27 cellular contexts compared by ENCODE assay signal in genomic region chr1:243799908-243800307, GRCh38. TPM values are rescaled to one million over a fixed set of nuclear protein-coding genes. Genes with fewer than 3 reads are reported as not detected.
DNase-seq lines count a peak whose midpoint lies in the region; ATAC-seq, FAIRE-seq and TF ChIP-seq lines count a peak whose summit lies in the region.
"Had no signal": no experiment of that assay in that cellular context is flagged by ENCODE, and none has a peak within 500 bp of the region (broad histone marks: within the 10 kb centered on the region; RNA-seq: fewer than 3 reads in every experiment).

No MANE protein-coding gene starts in this region.

- intact Hi-C loops in natural killer cell (cut with micrococcal nuclease): no loop called here

- H3K9me3 Mint-ChIP-seq in natural killer cell treated with Interleukin-12 subunit alpha and Interleukin-12 subunit beta and Interleukin-15 and Interleukin-18, amount 100 ng/mL, for 72 hours: no peaks in the 10 kb centered on the region
- no peaks in the 10 kb centered on the region for H3K9me3 Mint-ChIP-seq in natural killer cell
- no peaks in the 10 kb centered on the region for H3K9me3 Mint-ChIP-seq in astrocyte (ENCODE audit: unreplicated experiment)
- no peaks in the 10 kb centered on the region for H3K9me3 Mint-ChIP-seq in activated CD4-positive, alpha-beta T cell treated with anti-CD3 and anti-CD28 coated beads, Interleukin-2, amount 10 ng/mL, durations not matched to agents 7 days and 5 days
- H3K9me3 Mint-ChIP-seq: activated T-helper 2 cell treated with anti-CD3 and anti-CD28 coated beads, Interferon-gamma antibody, Interleukin-2, Interleukin-4, amounts not matched to agents 10 μg/mL and 5 μg/mL and 100 μg/mL, durations not matched to agents 14 hours and 24 hours and 36 hours; stimulated activated effector memory CD8-positive, alpha-beta T cell treated with anti-CD3 and anti-CD28 coated beads, Interleukin-12 subunit alpha, Interleukin-12 subunit beta, amount 100 ng/mL, for 72 hours; T-helper 1 cell treated with Interleukin-12 subunit alpha and Interleukin-12 subunit beta and Interleukin-4 antibody, amounts not matched to agents 30 μg/mL and 1 μg/mL, for 36 hours had no signal

- CTCF ChIA-PET in activated CD4-positive, alpha-beta T cell treated with anti-CD3 and anti-CD28 coated beads, Interleukin-2, amount 10 ng/mL, durations not matched to agents 7 days and 5 days (lab: Charles Lee): no interaction called here

- peaks cover 32 to 45% of the 10 kb centered on the region in 2 donors for H3K4me1 Mint-ChIP-seq in natural killer cell treated with Interleukin-12 subunit alpha and Interleukin-12 subunit beta and Interleukin-15 and Interleukin-18, amount 100 ng/mL, for 72 hours (ENCODE audit: low read depth in 2 of 2)
- peaks cover 28 to 39% of the 10 kb centered on the region in 2 donors for H3K4me1 Mint-ChIP-seq in natural killer cell
- H3K4me1 Mint-ChIP-seq in astrocyte (ENCODE audit: low read depth, unreplicated experiment): peaks cover 21% of the 10 kb centered on the region
- peaks cover 17% of the 10 kb centered on the region for H3K4me1 Mint-ChIP-seq in activated CD4-positive, alpha-beta T cell treated with anti-CD3 and anti-CD28 coated beads, Interleukin-2, amount 10 ng/mL, durations not matched to agents 7 days and 5 days

- POLR2A ChIA-PET in activated CD4-positive, alpha-beta T cell treated with anti-CD3 and anti-CD28 coated beads, Interleukin-2, amount 10 ng/mL, durations not matched to agents 7 days and 5 days (lab: Charles Lee): no interaction called here

- H3K4me3 Mint-ChIP-seq in natural killer cell treated with Interleukin-12 subunit alpha and Interleukin-12 subunit beta and Interleukin-15 and Interleukin-18, amount 100 ng/mL, for 72 hours: peak overlapping the region; percentile 2
- no peak overlapping the region for H3K4me3 Mint-ChIP-seq in natural killer cell
- no peak overlapping the region for H3K4me3 Mint-ChIP-seq in astrocyte (ENCODE audit: unreplicated experiment)
- H3K4me3 Mint-ChIP-seq in activated CD4-positive, alpha-beta T cell treated with anti-CD3 and anti-CD28 coated beads, Interleukin-2, amount 10 ng/mL, durations not matched to agents 7 days and 5 days: no peak overlapping the region
- H3K4me3 Mint-ChIP-seq: activated naive CD8-positive, alpha-beta T cell treated with anti-CD3 and anti-CD28 coated beads, Interleukin-2, amount 10 ng/mL, durations not matched to agents 7 days and 5 days; stimulated activated effector memory CD8-positive, alpha-beta T cell treated with anti-CD3 and anti-CD28 coated beads, Interleukin-12 subunit alpha, Interleukin-12 subunit beta, amount 100 ng/mL, for 72 hours; T-helper 1 cell treated with Interleukin-12 subunit alpha and Interleukin-12 subunit beta and Interleukin-4 antibody, amounts not matched to agents 30 μg/mL and 1 μg/mL, for 36 hours had no signal

- FAIRE-seq in astrocyte (lab: Jason Lieb, UNC): no peak
- FAIRE-seq: GM12891, HepG2 had no signal

- no peaks in the 10 kb centered on the region for H3K27me3 ChIP-seq in astrocyte (ENCODE audit: insufficient read depth, low read length)
- H3K27me3 ChIP-seq: BE2C, upper lobe of right lung had no signal

- H3K27ac Mint-ChIP-seq in natural killer cell treated with Interleukin-12 subunit alpha and Interleukin-12 subunit beta and Interleukin-15 and Interleukin-18, amount 100 ng/mL, for 72 hours: no peak overlapping the region
- H3K27ac Mint-ChIP-seq in natural killer cell: peak overlapping the region in 1 of 2 donors; percentile 20
- H3K27ac Mint-ChIP-seq in astrocyte (ENCODE audit: unreplicated experiment): peak overlapping the region; percentile 92
- no peak overlapping the region for H3K27ac Mint-ChIP-seq in activated CD4-positive, alpha-beta T cell treated with anti-CD3 and anti-CD28 coated beads, Interleukin-2, amount 10 ng/mL, durations not matched to agents 7 days and 5 days
- H3K27ac Mint-ChIP-seq: activated naive CD8-positive, alpha-beta T cell treated with anti-CD3 and anti-CD28 coated beads, Interleukin-2, amount 10 ng/mL, durations not matched to agents 7 days and 5 days; activated T-helper 2 cell treated with anti-CD3 and anti-CD28 coated beads, Interferon-gamma antibody, Interleukin-2, Interleukin-4, amounts not matched to agents 10 μg/mL and 5 μg/mL and 100 μg/mL, durations not matched to agents 14 hours and 24 hours and 36 hours; T-helper 1 cell treated with Interleukin-12 subunit alpha and Interleukin-12 subunit beta and Interleukin-4 antibody, amounts not matched to agents 30 μg/mL and 1 μg/mL, for 36 hours had no signal

- H2AFZ ChIP-seq in astrocyte (ENCODE audit: low read depth, low read length): no peak overlapping the region

- no peaks in the 10 kb centered on the region for H3K27me3 Mint-ChIP-seq in natural killer cell treated with Interleukin-12 subunit alpha and Interleukin-12 subunit beta and Interleukin-15 and Interleukin-18, amount 100 ng/mL, for 72 hours
- H3K27me3 Mint-ChIP-seq in natural killer cell (ENCODE audit: low read depth in 2 of 2) (no peaks in the 10 kb centered on the region), astrocyte (ENCODE audit: low read depth, unreplicated experiment) (no peaks in the 10 kb centered on the region)
- H3K27me3 Mint-ChIP-seq in activated CD4-positive, alpha-beta T cell treated with anti-CD3 and anti-CD28 coated beads, Interleukin-2, amount 10 ng/mL, durations not matched to agents 7 days and 5 days: no peaks in the 10 kb centered on the region
- H3K27me3 Mint-ChIP-seq: activated naive CD8-positive, alpha-beta T cell treated with anti-CD3 and anti-CD28 coated beads, Interleukin-2, amount 10 ng/mL, durations not matched to agents 7 days and 5 days had no signal

- peaks cover 10% of the 10 kb centered on the region for H3K36me3 Mint-ChIP-seq in natural killer cell treated with Interleukin-12 subunit alpha and Interleukin-12 subunit beta and Interleukin-15 and Interleukin-18, amount 100 ng/mL, for 72 hours
- H3K36me3 Mint-ChIP-seq in natural killer cell (no peaks in the 10 kb centered on the region), astrocyte (ENCODE audit: low read depth, unreplicated experiment) (no peaks in the 10 kb centered on the region)
- peaks cover 3% of the 10 kb centered on the region for H3K36me3 Mint-ChIP-seq in activated CD4-positive, alpha-beta T cell treated with anti-CD3 and anti-CD28 coated beads, Interleukin-2, amount 10 ng/mL, durations not matched to agents 7 days and 5 days (ENCODE audit: low read depth)

- peak overlapping the region; percentile 70 for H3K27ac ChIP-seq in astrocyte (ENCODE audit: low read depth, low read length)
- H3K27ac ChIP-seq: HL-60, SK-N-MC, upper lobe of right lung, WERI-Rb-1 had no signal

- no peaks in the 10 kb centered on the region for H3K9me3 ChIP-seq in astrocyte (ENCODE audit: insufficient read depth, low read depth, low read length)
- H3K9me3 ChIP-seq: BE2C, upper lobe of right lung had no signal

- no peak for ATAC-seq in natural killer cell treated with Interleukin-12 subunit alpha and Interleukin-12 subunit beta and Interleukin-15 and Interleukin-18, amount 100 ng/mL, for 72 hours
- no peak for ATAC-seq in natural killer cell
- ATAC-seq in HG03159 (IDR thresholded peaks at IDR 0.05; ENCODE audit: unreplicated experiment): no peak
- ATAC-seq: HepG2; stimulated activated effector memory CD8-positive, alpha-beta T cell treated with anti-CD3 and anti-CD28 coated beads, Interleukin-12 subunit alpha, Interleukin-12 subunit beta, amount 100 ng/mL, for 72 hours; upper lobe of right lung had no signal

- no peak overlapping the region for H3K4me3 ChIP-seq in astrocyte (ENCODE audit: insufficient read depth, low read depth, low read length)
- no peak overlapping the region for H3K4me3 ChIP-seq in fibroblast of the aortic adventitia (ENCODE audit: low read depth, low read length)
- H3K4me3 ChIP-seq: SK-N-MC, upper lobe of right lung had no signal

- no peak for DNase-seq in natural killer cell treated with Interleukin-12 subunit alpha and Interleukin-12 subunit beta and Interleukin-15 and Interleukin-18, amount 100 ng/mL, for 72 hours (ENCODE audit: low spot score)
- DNase-seq in natural killer cell (no peak), astrocyte (ENCODE audit: low read depth) (no peak), fibroblast of the aortic adventitia (ENCODE audit: low read depth) (peak; percentile 12), kidney tubule cell (ENCODE audit: low spot score) (no peak), DMS 273 (lab: John Stamatoyannopoulos, UW; ENCODE audit: unreplicated experiment) (no peak)
- DNase-seq in activated CD4-positive, alpha-beta T cell treated with anti-CD3 and anti-CD28 coated beads, Interleukin-2, amount 10 ng/mL, durations not matched to agents 7 days and 5 days: no peak
- DNase-seq: activated CD4-positive, alpha-beta T cell treated with anti-CD3 and anti-CD28 coated beads, Interleukin-2, amount 50 U/mL, for 1 hour; activated naive CD8-positive, alpha-beta T cell treated with anti-CD3 and anti-CD28 coated beads, Interleukin-2, amount 10 ng/mL, durations not matched to agents 7 days and 5 days; BE2C; DMS79; effector CD4-positive, alpha-beta T cell; erythroblast; NCI-H1048; NCI-H187; NCI-H526 treated with DMSO at 0.1 percent for 48 hours; stimulated activated CD4-positive, alpha-beta T cell treated with anti-CD3 and anti-CD28 coated beads, Interleukin-2, amount 100 ng/mL, for 48 hours; upper lobe of right lung; WERI-Rb-1 had no signal

- no peak for TF ChIP-seq CTCF in natural killer cell (IDR thresholded peaks at IDR 0.05)
- TF ChIP-seq CTCF in astrocyte (IDR thresholded peaks at IDR 0.05; ENCODE audit: insufficient read depth, low read depth, low read length): no peak
- no peak for TF ChIP-seq CTCF in fibroblast of the aortic adventitia (IDR thresholded peaks at IDR 0.05; ENCODE audit: insufficient read depth, low read length)

- no peaks in the 10 kb centered on the region for H3K36me3 ChIP-seq in astrocyte (ENCODE audit: insufficient read depth, low read length)
- H3K36me3 ChIP-seq: upper lobe of right lung, WERI-Rb-1 had no signal

- peaks cover 14% of the 10 kb centered on the region for H3K4me1 ChIP-seq in astrocyte (ENCODE audit: insufficient read depth, low read length)
- H3K4me1 ChIP-seq: BE2C, upper lobe of right lung had no signal

- no peak overlapping the region for H3K9ac ChIP-seq in astrocyte (ENCODE audit: low read length)

- no peaks in the 10 kb centered on the region for H4K20me1 ChIP-seq in astrocyte (ENCODE audit: insufficient read depth, low read length)

- no peak overlapping the region for H3K4me2 ChIP-seq in astrocyte (ENCODE audit: low read length)

- peaks cover 53% of the 10 kb centered on the region for H3K79me2 ChIP-seq in astrocyte (ENCODE audit: insufficient read depth, low read length)

RNA-seq across cellular contexts. Expression of gene AKT3, which starts 50.1 kb away (rescaled TPM):
- total RNA-seq in natural killer cell treated with Interleukin-12 subunit alpha and Interleukin-12 subunit beta and Interleukin-15 and Interleukin-18, amount 100 ng/mL, for 72 hours: 10 to 100 TPM; 38.1 to 41.8 TPM
- total RNA-seq in natural killer cell (100 to 1,000 TPM; 135 to 157 (median 136) TPM), astrocyte (62.2 and 64.5 TPM in 2 replicates), fibroblast of the aortic adventitia (ENCODE audit: low replicate concordance) (36.6 and 44.6 TPM in 2 replicates)
- 10 to 100 TPM; 28.3 to 31.5 TPM for total RNA-seq in activated CD4-positive, alpha-beta T cell treated with anti-CD3 and anti-CD28 coated beads, Interleukin-2, amount 10 ng/mL, durations not matched to agents 7 days and 5 days
